Comparison of ENCODE assay signal across 17 cellular contexts in genomic region chr14:101937926-101938767, GRCh38.
"Had no signal": no experiment of that assay in that cellular context is flagged by ENCODE, and none has a peak within 500 bp of the region (broad histone marks: within the 10 kb centered on the region; RNA-seq: fewer than 3 reads in every experiment).

No MANE protein-coding gene starts in this region.

- H3K36me3 ChIP-seq: adrenal gland, left lung, tibial nerve had no signal

- H3K9me3 Mint-ChIP-seq: activated naive CD4-positive, alpha-beta T cell treated with anti-CD3 and anti-CD28 coated beads, Interleukin-2, amount 50 U/mL, for 72 hours; activated T-helper 1 cell treated with anti-CD3 and anti-CD28 coated beads, Interleukin-12 subunit alpha, Interleukin-12 subunit beta, Interleukin-2, Interleukin-4 antibody, amounts not matched to agents 30 ng/mL and 10 ng/mL and 1 ng/mL, durations not matched to agents 14 hours and 24 hours and 36 hours; nephron progenitor cell; stimulated activated naive CD8-positive, alpha-beta T cell treated with anti-CD3 and anti-CD28 coated beads, Interleukin-15, Interleukin-2, amounts not matched to agents 100 ng/mL and 50 ng/mL, for 24 hours had no signal

- H3K4me3 Mint-ChIP-seq: activated CD4-positive, alpha-beta T cell treated with anti-CD3 and anti-CD28 coated beads for 36 hours; activated T-helper 1 cell treated with anti-CD3 and anti-CD28 coated beads, Interleukin-12 subunit alpha, Interleukin-12 subunit beta, Interleukin-2, Interleukin-4 antibody, amounts not matched to agents 30 ng/mL and 10 ng/mL and 1 ng/mL, durations not matched to agents 14 hours and 24 hours and 36 hours; nephron progenitor cell; stimulated activated naive CD8-positive, alpha-beta T cell treated with anti-CD3 and anti-CD28 coated beads, Interleukin-15, Interleukin-2, amounts not matched to agents 100 ng/mL and 50 ng/mL, for 24 hours; T-helper 17 cell had no signal

- ATAC-seq: activated CD4-positive, alpha-beta T cell treated with anti-CD3 and anti-CD28 coated beads for 36 hours; left lung; T-helper 17 cell had no signal

- H3K4me3 ChIP-seq: adrenal gland, left lung, tibial nerve had no signal

- H3K36me3 Mint-ChIP-seq: activated naive CD4-positive, alpha-beta T cell treated with anti-CD3 and anti-CD28 coated beads, Interleukin-2, amount 50 U/mL, for 72 hours had no signal

- H3K27ac ChIP-seq: adrenal gland, left lung, tibial nerve had no signal

- DNase-seq: activated CD4-positive, alpha-beta T cell treated with anti-CD3 and anti-CD28 coated beads for 36 hours; activated CD4-positive, alpha-beta T cell treated with anti-CD3 and anti-CD28 coated beads, Interleukin-2, amount 50 U/mL, for 48 hours; activated gamma-delta T cell treated with Interleukin-2 at 50 U/mL for 16 hours; activated T-cell treated with anti-CD3 and anti-CD28 coated beads for 4 hours; cerebellar nuclear complex; effector CD4-positive, alpha-beta T cell; left lung; mammary epithelial cell; midbrain; nephron progenitor cell; stimulated activated CD8-positive, alpha-beta memory T cell treated with anti-CD3 and anti-CD28 coated beads, Interleukin-4, amount 100 ng/mL, for 48 hours; T-helper 17 cell had no signal

- H3K27ac Mint-ChIP-seq: activated CD4-positive, alpha-beta T cell treated with anti-CD3 and anti-CD28 coated beads for 36 hours; activated naive CD4-positive, alpha-beta T cell treated with anti-CD3 and anti-CD28 coated beads, Interleukin-2, amount 50 U/mL, for 72 hours; activated T-helper 1 cell treated with anti-CD3 and anti-CD28 coated beads, Interleukin-12 subunit alpha, Interleukin-12 subunit beta, Interleukin-2, Interleukin-4 antibody, amounts not matched to agents 30 ng/mL and 10 ng/mL and 1 ng/mL, durations not matched to agents 14 hours and 24 hours and 36 hours; nephron progenitor cell; stimulated activated naive CD8-positive, alpha-beta T cell treated with anti-CD3 and anti-CD28 coated beads, Interleukin-15, Interleukin-2, amounts not matched to agents 100 ng/mL and 50 ng/mL, for 24 hours; T-helper 17 cell had no signal

- H3K9me3 ChIP-seq: adrenal gland, left lung, tibial nerve had no signal

- H3K4me1 ChIP-seq: left lung, tibial nerve had no signal
